ENCODE assay signal across 9 cellular contexts in genomic region chr3:168620854-168621253, GRCh38.
DNase-seq lines count a peak whose midpoint lies in the region; ATAC-seq and TF ChIP-seq lines count a peak whose summit lies in the region.
"Had no signal": no experiment of that assay in that cellular context is flagged by ENCODE, and none has a peak within 500 bp of the region (broad histone marks: within the 10 kb centered on the region; RNA-seq: fewer than 3 reads in every experiment).

No MANE protein-coding gene starts in this region.

- peak overlapping the region in 1 of 2 donors; percentile 87 for H3K27ac Mint-ChIP-seq in stimulated activated naive CD8-positive, alpha-beta T cell treated with anti-CD3 and anti-CD28 coated beads, Interleukin-15, amount 100 ng/mL, for 72 hours

- ATAC-seq in HG02884 (IDR thresholded peaks at IDR 0.05; ENCODE audit: unreplicated experiment): peak; percentile 70
- ATAC-seq in stimulated activated naive CD8-positive, alpha-beta T cell treated with anti-CD3 and anti-CD28 coated beads, Interleukin-15, amount 100 ng/mL, for 72 hours: no peak

- H3K4me3 Mint-ChIP-seq in stimulated activated naive CD8-positive, alpha-beta T cell treated with anti-CD3 and anti-CD28 coated beads, Interleukin-15, amount 100 ng/mL, for 72 hours: no peak overlapping the region

- H3K4me3 ChIP-seq in epithelial cell of proximal tubule (ENCODE audit: low read depth, low read length): no peak overlapping the region
- H3K4me3 ChIP-seq: SJSA1 had no signal

- peak; percentile 74 for TF ChIP-seq CTCF in GM12872 (IDR thresholded peaks at IDR 0.05; ENCODE audit: insufficient read depth, low read depth, low read length)
- TF ChIP-seq CTCF in epithelial cell of proximal tubule (conservative IDR thresholded peaks at IDR 0.05; ENCODE audit: low read depth, low read length): peak; percentile 83

- no peaks in the 10 kb centered on the region for H3K4me1 Mint-ChIP-seq in stimulated activated naive CD8-positive, alpha-beta T cell treated with anti-CD3 and anti-CD28 coated beads, Interleukin-15, amount 100 ng/mL, for 72 hours

- H3K27me3 Mint-ChIP-seq in stimulated activated naive CD8-positive, alpha-beta T cell treated with anti-CD3 and anti-CD28 coated beads, Interleukin-15, amount 100 ng/mL, for 72 hours: no peaks in the 10 kb centered on the region

- H3K9me3 Mint-ChIP-seq in stimulated activated naive CD8-positive, alpha-beta T cell treated with anti-CD3 and anti-CD28 coated beads, Interleukin-15, amount 100 ng/mL, for 72 hours: no peaks in the 10 kb centered on the region

- DNase-seq in NCI-H510A (lab: John Stamatoyannopoulos, UW) (peak; percentile 16), epithelial cell of proximal tubule (ENCODE audit: low read depth) (peak; percentile 7), pons (ENCODE audit: low spot score) (peak; percentile 76), activated gamma-delta T cell treated with Interleukin-2 at 50 U/mL for 16 hours (no peak), T-helper 1 cell (no peak)
- no peak for DNase-seq in stimulated activated naive CD8-positive, alpha-beta T cell treated with anti-CD3 and anti-CD28 coated beads, Interleukin-15, amount 100 ng/mL, for 72 hours

Comparison
In these comparisons a context has a peak if more than half of its experiments do, and no peak if none do; other contexts are left out.
1. DNase-seq: peak in NCI-H510A (single experiment), epithelial cell of proximal tubule (single experiment) and pons (single experiment); none in activated gamma-delta T cell treated with Interleukin-2 at 50 U/mL for 16 hours (single experiment), stimulated activated naive CD8-positive, alpha-beta T cell treated with anti-CD3 and anti-CD28 coated beads, Interleukin-15, amount 100 ng/mL, for 72 hours (0 of 2) and T-helper 1 cell (0 of 5).